1 cellular context compared by ENCODE assay signal in the genomic region with DNA sequence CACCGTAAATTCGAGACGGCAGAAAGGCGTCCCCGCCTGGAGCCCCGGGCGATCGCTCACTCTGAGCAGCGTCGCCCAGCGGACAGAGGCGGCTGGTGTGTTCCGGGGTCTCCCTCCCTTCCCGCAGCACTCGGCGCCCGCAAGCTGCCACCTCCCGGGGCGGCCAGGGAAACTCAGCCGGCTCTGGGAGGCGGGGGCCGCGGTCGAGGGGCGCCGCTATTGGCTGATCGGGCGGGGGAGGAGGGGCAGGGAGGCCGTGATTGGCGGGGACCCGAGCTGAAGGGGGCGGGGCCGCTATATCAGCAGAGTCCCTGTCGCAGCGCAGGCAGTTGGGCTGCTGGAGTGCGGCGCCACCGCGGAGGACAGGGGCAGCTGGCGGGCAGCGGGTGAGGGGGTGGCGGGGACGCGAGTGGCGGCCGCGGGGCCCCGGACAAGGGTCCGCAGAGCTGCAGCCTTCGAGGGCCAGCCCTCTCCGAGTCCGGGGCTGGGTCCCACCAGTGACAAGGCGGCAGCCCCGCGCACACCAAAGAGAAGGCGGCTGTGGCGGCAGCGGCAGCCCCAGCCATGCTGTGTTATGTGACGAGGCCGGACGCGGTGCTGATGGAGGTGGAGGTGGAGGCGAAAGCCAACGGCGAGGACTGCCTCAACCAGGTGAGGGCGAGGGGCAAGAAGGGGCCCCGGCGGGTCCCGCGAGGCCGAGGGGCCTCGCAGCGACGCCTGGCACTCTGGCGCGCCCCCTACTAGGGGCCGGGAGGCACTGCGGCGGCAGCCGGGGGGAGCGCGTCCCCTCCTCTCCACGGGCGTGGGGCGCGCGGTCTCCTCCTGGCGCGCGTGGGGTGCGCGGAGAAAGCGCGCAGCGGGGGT.
TF ChIP-seq lines count a peak whose summit lies in the region.

Gene MYLIP, plus strand, starts transcription at position 328 of the 864 bp plus-strand sequence. Its CDS starts 237 bp downstream, at position 565.

TF ChIP-seq in HepG2, 621 proteins besides CTCF, POLR2A, EP300 and RAD21 (continued from another document and continues in another):
- TF ChIP-seq ZSCAN20 (CRISPR knock-in tag; IDR thresholded peaks at IDR 0.05; ENCODE audit: borderline replicate concordance): peak; percentile 77; the same call in 1 of the 2 replicates
- TF ChIP-seq SP5 (CRISPR knock-in tag; IDR thresholded peaks at IDR 0.05; ENCODE audit: borderline replicate concordance, low read depth): 0 out of 2 replicates have a peak, but pooled peaks have one; percentile 56
- TF ChIP-seq ZNF18 (CRISPR knock-in tag; IDR thresholded peaks at IDR 0.05; ENCODE audit: insufficient replicate concordance): peak; percentile 65
- TF ChIP-seq ZNF598 (CRISPR knock-in tag; IDR thresholded peaks at IDR 0.05; ENCODE audit: borderline replicate concordance): peak; percentile 79; the same call in 1 of the 2 replicates
- TF ChIP-seq ZNF343 (CRISPR knock-in tag; IDR thresholded peaks at IDR 0.05): peak; percentile 57; the same call in 1 of the 2 replicates
- TF ChIP-seq ZNF670 (CRISPR knock-in tag; IDR thresholded peaks at IDR 0.05; ENCODE audit: borderline replicate concordance): peak; percentile 89
- peak; percentile 74; the same call in 1 of the 2 replicates for TF ChIP-seq ZNF777 (CRISPR knock-in tag; IDR thresholded peaks at IDR 0.05)
- peak; percentile 36; the same call in 1 of the 2 replicates for TF ChIP-seq KDM5A (IDR thresholded peaks at IDR 0.05; ENCODE audit: borderline replicate concordance, low read length)
- TF ChIP-seq SIN3B (IDR thresholded peaks at IDR 0.05; ENCODE audit: low read length): 0 out of 2 replicates have a peak, but pooled peaks have one; percentile 27
- peak; percentile 78 for TF ChIP-seq CENPT (CRISPR knock-in tag; IDR thresholded peaks at IDR 0.05; ENCODE audit: low read depth)
- TF ChIP-seq ZNF713 (CRISPR knock-in tag; IDR thresholded peaks at IDR 0.05): 0 out of 2 replicates have a peak, but pooled peaks have one; percentile 34
- peak; percentile 88; the same call in 1 of the 2 replicates for TF ChIP-seq TMF1 (CRISPR knock-in tag; IDR thresholded peaks at IDR 0.05; ENCODE audit: low read depth)
- peak; percentile 66 for TF ChIP-seq STAG1 (CRISPR knock-in tag; IDR thresholded peaks at IDR 0.05)
- 0 out of 2 replicates have a peak, but pooled peaks have one; percentile 29 for TF ChIP-seq ATF6 (CRISPR knock-in tag; conservative IDR thresholded peaks at IDR 0.05)
- 0 out of 2 replicates have a peak, but pooled peaks have one; percentile 76 for TF ChIP-seq RFXANK (CRISPR knock-in tag; IDR thresholded peaks at IDR 0.05)
- peak; percentile 93 for TF ChIP-seq POGK (CRISPR knock-in tag; conservative IDR thresholded peaks at IDR 0.05)
- TF ChIP-seq HNRNPL (IDR thresholded peaks at IDR 0.05; ENCODE audit: low read depth, low read length): 0 out of 2 replicates have a peak, but pooled peaks have one; percentile 36
- no peak for TF ChIP-seq SMARCC2 (IDR thresholded peaks at IDR 0.05)
- TF ChIP-seq NCOA1 (CRISPR knock-in tag; IDR thresholded peaks at IDR 0.05): peak; percentile 96
- peak; percentile 63; the same call in 1 of the 2 replicates for TF ChIP-seq SP4 (CRISPR knock-in tag; IDR thresholded peaks at IDR 0.05)
- TF ChIP-seq NR2F6 (IDR thresholded peaks at IDR 0.05): no peak
- TF ChIP-seq NR2F6 (CRISPR knock-in tag; IDR thresholded peaks at IDR 0.05): peak; percentile 48; the same call in 1 of the 2 replicates
- TF ChIP-seq ZNF251 (CRISPR knock-in tag; IDR thresholded peaks at IDR 0.05): no peak
- TF ChIP-seq ZNF296 (CRISPR knock-in tag; conservative IDR thresholded peaks at IDR 0.05): peak; percentile 76; the same call in 1 of the 2 replicates
- TF ChIP-seq ZNF781 (CRISPR knock-in tag; IDR thresholded peaks at IDR 0.05; ENCODE audit: borderline replicate concordance, not compliant biosample characterization): peak; percentile 94
- TF ChIP-seq ZNF564 (CRISPR knock-in tag; IDR thresholded peaks at IDR 0.05): no peak; the same call in 1 of the 2 replicates
- TF ChIP-seq TBX3 (IDR thresholded peaks at IDR 0.05; ENCODE audit: borderline replicate concordance): 0 out of 2 replicates have a peak, but pooled peaks have one; percentile 50
- peak; percentile 17 for TF ChIP-seq AGO1 (IDR thresholded peaks at IDR 0.05; ENCODE audit: low read depth, low read length, poor library complexity, severe bottlenecking)
- TF ChIP-seq, protein P1, sequence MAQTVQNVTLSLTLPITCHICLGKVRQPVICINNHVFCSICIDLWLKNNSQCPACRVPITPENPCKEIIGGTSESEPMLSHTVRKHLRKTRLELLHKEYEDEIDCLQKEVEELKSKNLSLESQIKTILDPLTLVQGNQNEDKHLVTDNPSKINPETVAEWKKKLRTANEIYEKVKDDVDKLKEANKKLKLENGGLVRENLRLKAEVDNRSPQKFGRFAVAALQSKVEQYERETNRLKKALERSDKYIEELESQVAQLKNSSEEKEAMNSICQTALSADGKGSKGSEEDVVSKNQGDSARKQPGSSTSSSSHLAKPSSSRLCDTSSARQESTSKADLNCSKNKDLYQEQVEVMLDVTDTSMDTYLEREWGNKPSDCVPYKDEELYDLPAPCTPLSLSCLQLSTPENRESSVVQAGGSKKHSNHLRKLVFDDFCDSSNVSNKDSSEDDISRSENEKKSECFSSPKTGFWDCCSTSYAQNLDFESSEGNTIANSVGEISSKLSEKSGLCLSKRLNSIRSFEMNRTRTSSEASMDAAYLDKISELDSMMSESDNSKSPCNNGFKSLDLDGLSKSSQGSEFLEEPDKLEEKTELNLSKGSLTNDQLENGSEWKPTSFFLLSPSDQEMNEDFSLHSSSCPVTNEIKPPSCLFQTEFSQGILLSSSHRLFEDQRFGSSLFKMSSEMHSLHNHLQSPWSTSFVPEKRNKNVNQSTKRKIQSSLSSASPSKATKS (CRISPR knock-in tag; IDR thresholded peaks at IDR 0.05): peak; percentile 59; the same call in 1 of the 2 replicates
- TF ChIP-seq ZNF460 (CRISPR knock-in tag; IDR thresholded peaks at IDR 0.05; ENCODE audit: borderline replicate concordance): peak; percentile 88
- TF ChIP-seq, protein P2, sequence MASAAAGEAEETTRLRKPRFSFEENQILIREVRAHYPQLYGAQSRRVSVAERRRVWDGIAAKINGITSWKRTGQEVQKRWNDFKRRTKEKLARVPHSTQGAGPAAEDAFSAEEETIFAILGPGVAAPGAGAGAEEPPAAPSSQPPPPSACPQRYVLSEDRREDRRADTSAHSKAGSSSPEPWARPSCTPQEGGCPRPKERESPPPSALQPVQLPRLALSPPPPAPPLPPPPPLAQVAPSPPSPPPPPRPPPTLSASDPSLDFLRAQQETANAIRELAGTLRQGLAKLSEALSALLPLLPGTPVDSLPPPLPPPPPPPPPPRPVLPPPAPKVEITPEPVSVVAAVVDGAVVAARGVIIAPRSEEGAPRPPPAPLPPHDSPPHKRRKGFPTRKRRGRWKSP (CRISPR knock-in tag; IDR thresholded peaks at IDR 0.05): peak; percentile 76
- TF ChIP-seq ZNF432 (CRISPR knock-in tag; IDR thresholded peaks at IDR 0.05; ENCODE audit: borderline replicate concordance): no peak; the same call in 1 of the 2 replicates
- TF ChIP-seq ZNF790 (CRISPR knock-in tag; IDR thresholded peaks at IDR 0.05; ENCODE audit: borderline replicate concordance): peak; percentile 10; the same call in 1 of the 2 replicates
- peak; percentile 79; the same call in 1 of the 2 replicates for TF ChIP-seq IRF2 (CRISPR knock-in tag; IDR thresholded peaks at IDR 0.05)
- peak; percentile 78 for TF ChIP-seq TBX2 (CRISPR knock-in tag; IDR thresholded peaks at IDR 0.05; ENCODE audit: borderline replicate concordance)
- peak; percentile 86 for TF ChIP-seq ZNF124 (CRISPR knock-in tag; IDR thresholded peaks at IDR 0.05)
- peak; percentile 78; the same call in 1 of the 2 replicates for TF ChIP-seq ZNF709 (CRISPR knock-in tag; IDR thresholded peaks at IDR 0.05)
- TF ChIP-seq HOXA5 (CRISPR knock-in tag; IDR thresholded peaks at IDR 0.05): peak; percentile 94
- TF ChIP-seq KMT2A (CRISPR knock-in tag; IDR thresholded peaks at IDR 0.05): peak; percentile 57; the same call in 1 of the 2 replicates
- TF ChIP-seq, protein P3, sequence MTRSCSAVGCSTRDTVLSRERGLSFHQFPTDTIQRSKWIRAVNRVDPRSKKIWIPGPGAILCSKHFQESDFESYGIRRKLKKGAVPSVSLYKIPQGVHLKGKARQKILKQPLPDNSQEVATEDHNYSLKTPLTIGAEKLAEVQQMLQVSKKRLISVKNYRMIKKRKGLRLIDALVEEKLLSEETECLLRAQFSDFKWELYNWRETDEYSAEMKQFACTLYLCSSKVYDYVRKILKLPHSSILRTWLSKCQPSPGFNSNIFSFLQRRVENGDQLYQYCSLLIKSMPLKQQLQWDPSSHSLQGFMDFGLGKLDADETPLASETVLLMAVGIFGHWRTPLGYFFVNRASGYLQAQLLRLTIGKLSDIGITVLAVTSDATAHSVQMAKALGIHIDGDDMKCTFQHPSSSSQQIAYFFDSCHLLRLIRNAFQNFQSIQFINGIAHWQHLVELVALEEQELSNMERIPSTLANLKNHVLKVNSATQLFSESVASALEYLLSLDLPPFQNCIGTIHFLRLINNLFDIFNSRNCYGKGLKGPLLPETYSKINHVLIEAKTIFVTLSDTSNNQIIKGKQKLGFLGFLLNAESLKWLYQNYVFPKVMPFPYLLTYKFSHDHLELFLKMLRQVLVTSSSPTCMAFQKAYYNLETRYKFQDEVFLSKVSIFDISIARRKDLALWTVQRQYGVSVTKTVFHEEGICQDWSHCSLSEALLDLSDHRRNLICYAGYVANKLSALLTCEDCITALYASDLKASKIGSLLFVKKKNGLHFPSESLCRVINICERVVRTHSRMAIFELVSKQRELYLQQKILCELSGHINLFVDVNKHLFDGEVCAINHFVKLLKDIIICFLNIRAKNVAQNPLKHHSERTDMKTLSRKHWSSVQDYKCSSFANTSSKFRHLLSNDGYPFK (CRISPR knock-in tag; IDR thresholded peaks at IDR 0.05; ENCODE audit: borderline replicate concordance): peak; percentile 62; the same call in 1 of the 2 replicates
- TF ChIP-seq SOX6 (IDR thresholded peaks at IDR 0.05): no peak
- TF ChIP-seq SOX6 (CRISPR knock-in tag; IDR thresholded peaks at IDR 0.05): peak; percentile 71
- TF ChIP-seq ARID5B (CRISPR knock-in tag; IDR thresholded peaks at IDR 0.05): peak; percentile 45
- no peak; the same call in 1 of the 2 replicates for TF ChIP-seq JDP2 (CRISPR knock-in tag; IDR thresholded peaks at IDR 0.05; ENCODE audit: borderline replicate concordance)
